31 cellular contexts compared by ENCODE assay signal in the genomic region with DNA sequence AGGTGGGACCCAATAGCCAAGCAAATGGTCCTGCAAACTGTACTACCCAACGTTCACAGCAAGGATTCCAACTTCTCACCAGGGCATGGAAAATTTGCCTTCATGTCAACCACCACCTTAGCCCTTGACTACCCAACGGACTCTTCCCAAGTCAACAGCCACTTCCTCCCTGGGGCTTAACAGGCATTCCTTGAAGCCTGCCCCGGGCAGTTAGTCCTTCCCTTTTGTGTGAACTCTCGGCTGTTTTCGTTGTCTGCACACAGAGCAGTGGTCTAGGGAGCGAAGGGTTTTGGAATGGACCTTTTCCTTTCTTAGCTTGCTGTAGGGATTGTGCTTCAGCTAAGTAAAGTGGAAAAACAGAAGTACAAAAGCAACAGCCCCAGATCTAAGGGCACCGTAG. TPM values are rescaled to one million over a fixed set of nuclear protein-coding genes. Genes with fewer than 3 reads are reported as not detected.
"Had no signal": no experiment of that assay in that cellular context is flagged by ENCODE, and none has a peak within 500 bp of the region (broad histone marks: within the 10 kb centered on the region; RNA-seq: fewer than 3 reads in every experiment).

No MANE protein-coding gene starts in this region.

- H3K27me3 ChIP-seq: adrenal gland, ascending aorta, brain microvascular endothelial cell, esophagus muscularis mucosa, sigmoid colon, upper lobe of right lung had no signal

- H3K9me3 ChIP-seq: adrenal gland, ascending aorta, esophagus muscularis mucosa, left ventricle myocardium inferior, sigmoid colon, upper lobe of right lung had no signal

- H3K4me3 ChIP-seq: adrenal gland, ascending aorta, esophagus muscularis mucosa, left ventricle myocardium inferior, sigmoid colon, smooth muscle cell, upper lobe of right lung had no signal

- H3K4me3 Mint-ChIP-seq: activated naive CD8-positive, alpha-beta T cell; activated T-cell treated with anti-CD3 and anti-CD28 coated beads, Interleukin-2, amount 50 U/mL, for 4 hours; mesothelial cell of epicardium had no signal

- H3K36me3 ChIP-seq: adrenal gland, ascending aorta, brain microvascular endothelial cell, esophagus muscularis mucosa, left ventricle myocardium inferior, sigmoid colon, upper lobe of right lung, WERI-Rb-1 had no signal

- DNase-seq: activated CD4-positive, alpha-beta T cell treated with anti-CD3 and anti-CD28 coated beads, Interleukin-2, amount 50 U/mL, for 4 hours; activated CD8-positive, alpha-beta memory T cell treated with anti-CD3 and anti-CD28 coated beads for 24 hours; activated CD8-positive, alpha-beta memory T cell treated with anti-CD3 and anti-CD28 coated beads, Interleukin-2, amount 50 U/mL, for 48 hours; activated naive CD4-positive, alpha-beta T cell; activated T-cell treated with anti-CD3 and anti-CD28 coated beads, Interleukin-2, amount 50 U/mL, for 4 hours; adrenal gland; brain microvascular endothelial cell; caudate nucleus; dermis blood vessel endothelial cell; effector memory CD4-positive, alpha-beta T cell; glutamatergic neuron; hippocampal formation; left ventricle myocardium inferior; occipital lobe; posterior cingulate gyrus; sigmoid colon; stimulated activated CD4-positive, alpha-beta T cell treated with anti-CD3 and anti-CD28 coated beads, Interleukin-2, amount 100 ng/mL, for 48 hours; stimulated activated CD8-positive, alpha-beta memory T cell treated with anti-CD3 and anti-CD28 coated beads, Interleukin-4, amount 100 ng/mL, for 48 hours; stimulated activated naive CD4-positive, alpha-beta T cell treated with Interleukin-2 at 50 U/mL for 16 hours; upper lobe of right lung; WERI-Rb-1 had no signal

- H3K27ac Mint-ChIP-seq: activated naive CD8-positive, alpha-beta T cell; activated T-helper 2 cell treated with anti-CD3 and anti-CD28 coated beads, Interferon-gamma antibody, Interleukin-2, Interleukin-4, amounts not matched to agents 10 μg/mL and 5 μg/mL and 100 μg/mL, durations not matched to agents 14 hours and 24 hours and 36 hours had no signal

- H3K36me3 Mint-ChIP-seq: activated naive CD8-positive, alpha-beta T cell; mesothelial cell of epicardium had no signal

- H3K4me1 ChIP-seq: ascending aorta, esophagus muscularis mucosa, left ventricle myocardium inferior, sigmoid colon, upper lobe of right lung had no signal

- H3K4me2 ChIP-seq: smooth muscle cell had no signal

- H3K27ac ChIP-seq: ascending aorta, brain microvascular endothelial cell, esophagus muscularis mucosa, left ventricle myocardium inferior, sigmoid colon, upper lobe of right lung, WERI-Rb-1 had no signal

- H3K9me3 Mint-ChIP-seq: activated T-cell treated with anti-CD3 and anti-CD28 coated beads, Interleukin-2, amount 50 U/mL, for 4 hours; activated T-helper 2 cell treated with anti-CD3 and anti-CD28 coated beads, Interferon-gamma antibody, Interleukin-2, Interleukin-4, amounts not matched to agents 10 μg/mL and 5 μg/mL and 100 μg/mL, durations not matched to agents 14 hours and 24 hours and 36 hours; mesothelial cell of epicardium had no signal

RNA-seq across cellular contexts. Expression of gene TCL1B, which starts 35.2 kb away (rescaled TPM):
- total RNA-seq: activated T-cell treated with anti-CD3 and anti-CD28 coated beads, Interleukin-2, amount 50 U/mL, for 4 hours; activated T-helper 2 cell treated with anti-CD3 and anti-CD28 coated beads, Interferon-gamma antibody, Interleukin-2, Interleukin-4, amounts not matched to agents 10 μg/mL and 5 μg/mL and 100 μg/mL, durations not matched to agents 14 hours and 24 hours and 36 hours; adrenal gland; ascending aorta; dermis blood vessel endothelial cell; esophagus muscularis mucosa; frontal cortex; left ventricle myocardium inferior; lung microvascular endothelial cell; mesothelial cell of epicardium; occipital lobe; sigmoid colon; smooth muscle cell; T-helper 2 cell treated with Interferon-gamma antibody and Interleukin-4, amounts not matched to agents 100 ng/mL and 5 ng/mL, for 36 hours; upper lobe of right lung had no signal
- polyA plus RNA-seq: neural cell, smooth muscle cell had no signal
